ENCODE assay signal across 15 cellular contexts in genomic region chr3:184099806-184100686, GRCh38. TPM values are rescaled to one million over a fixed set of nuclear protein-coding genes. Genes with fewer than 3 reads are reported as not detected.
"Had no signal": no experiment of that assay in that cellular context is flagged by ENCODE, and none has a peak within 500 bp of the region (broad histone marks: within the 10 kb centered on the region; RNA-seq: fewer than 3 reads in every experiment).

No MANE protein-coding gene starts in this region.

- H3K9me3 ChIP-seq: ascending aorta, thyroid gland, uterus had no signal

- DNase-seq: activated CD4-positive, alpha-beta T cell treated with anti-CD3 and anti-CD28 coated beads, Interleukin-2, amount 50 U/mL, for 1 hour; activated CD8-positive, alpha-beta memory T cell treated with anti-CD3 and anti-CD28 coated beads for 24 hours; activated naive CD4-positive, alpha-beta T cell treated with anti-CD3 and anti-CD28 coated beads for 36 hours; activated naive CD8-positive, alpha-beta T cell treated with anti-CD3 and anti-CD28 coated beads, Interleukin-2, amount 50 U/mL, for 24 hours; dermis blood vessel endothelial cell; effector memory CD8-positive, alpha-beta T cell; foreskin melanocyte; naive thymus-derived CD4-positive, alpha-beta T cell; thyroid gland; uterus had no signal

- H3K9ac ChIP-seq: parathyroid adenoma had no signal

- H3K79me2 ChIP-seq: parathyroid adenoma had no signal

- H3K27ac ChIP-seq: ascending aorta, parathyroid adenoma, thyroid gland, uterus had no signal

- H3K4me1 ChIP-seq: ascending aorta, parathyroid adenoma, thyroid gland, uterus had no signal

- H2AFZ ChIP-seq: parathyroid adenoma had no signal

- H3K36me3 ChIP-seq: ascending aorta, thyroid gland, uterus had no signal

- H3K4me3 ChIP-seq: ascending aorta, thyroid gland, uterus had no signal

- H3K27me3 ChIP-seq: ascending aorta, thyroid gland, uterus had no signal

RNA-seq across cellular contexts. Expression of gene HTR3E, which starts 3.2 kb away (rescaled TPM):
- total RNA-seq: activated naive CD4-positive, alpha-beta T cell treated with anti-CD3 and anti-CD28 coated beads for 36 hours; ascending aorta; chondrocyte; dermis blood vessel endothelial cell; left lobe of liver; lung microvascular endothelial cell; naive thymus-derived CD4-positive, alpha-beta T cell; thyroid gland; uterus had no signal
- polyA plus RNA-seq: naive thymus-derived CD4-positive, alpha-beta T cell had no signal

RNA-seq across cellular contexts. Expression of gene HTR3C, which starts 47.2 kb away (rescaled TPM):
- total RNA-seq: activated naive CD4-positive, alpha-beta T cell treated with anti-CD3 and anti-CD28 coated beads for 36 hours; ascending aorta; chondrocyte; dermis blood vessel endothelial cell; left lobe of liver; lung microvascular endothelial cell; naive thymus-derived CD4-positive, alpha-beta T cell had no signal
- polyA plus RNA-seq: naive thymus-derived CD4-positive, alpha-beta T cell had no signal
